13 cellular contexts compared by ENCODE assay signal in the genomic region with DNA sequence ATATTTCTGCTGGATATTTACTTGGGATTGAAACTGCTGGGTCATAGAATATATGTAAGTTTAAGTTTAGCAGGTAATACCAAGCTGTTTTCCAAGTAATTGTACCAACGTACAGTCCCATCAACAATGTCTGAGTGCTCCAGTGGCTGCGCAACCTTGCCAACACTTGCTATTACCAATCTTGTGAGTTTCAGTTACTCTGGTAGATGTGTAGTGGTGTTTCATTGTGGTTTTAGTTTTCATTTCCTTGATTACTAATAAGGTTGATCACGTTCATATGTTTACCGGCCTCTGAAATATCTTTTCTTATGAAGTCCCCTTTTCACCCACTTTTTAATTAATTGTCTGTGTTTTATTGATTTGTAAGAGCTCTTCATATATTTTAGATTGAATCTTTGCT.
A peak's percentile ranks its signal among the peaks of the same experiment; 100 is the strongest.
DNase-seq lines count a peak whose midpoint lies in the region; ATAC-seq and TF ChIP-seq lines count a peak whose summit lies in the region.
"Had no signal": no experiment of that assay in that cellular context is flagged by ENCODE, and none has a peak within 500 bp of the region (broad histone marks: within the 10 kb centered on the region; RNA-seq: fewer than 3 reads in every experiment).

No MANE protein-coding gene starts in this region.

- H3K4me3 ChIP-seq in BE2C (ENCODE audit: low read depth, low read length) = no peak overlapping the region
- H3K4me3 ChIP-seq: cardiac muscle cell, thyroid gland had no signal

- H3K4me1 ChIP-seq in BE2C = peaks cover 7% of the 10 kb centered on the region
- H3K4me1 ChIP-seq: thyroid gland had no signal

- H3K4me1 Mint-ChIP-seq in T-cell = peaks cover 0 to 3% (median 0%) of the 10 kb centered on the region in 3 donors
- H3K4me1 Mint-ChIP-seq: CD4-positive, alpha-beta memory T cell; immature natural killer cell had no signal

- H3K27me3 Mint-ChIP-seq in T-cell = peaks cover 4 to 6% of the 10 kb centered on the region in 2 donors
- H3K27me3 Mint-ChIP-seq: CD4-positive, alpha-beta memory T cell had no signal

- no peaks in the 10 kb centered on the region for H3K27me3 ChIP-seq in BE2C
- H3K27me3 ChIP-seq: cardiac muscle cell, thyroid gland had no signal

- no peaks in the 10 kb centered on the region for H3K36me3 ChIP-seq in BE2C
- H3K36me3 ChIP-seq: cardiac muscle cell, thyroid gland had no signal

- POLR2A ChIA-PET in T-cell (lab: Charles Lee) = no interaction called here

- ATAC-seq in GM18519 (IDR thresholded peaks at IDR 0.05; ENCODE audit: low FRiP score, unreplicated experiment) (peak; percentile 83), GM19468 (IDR thresholded peaks at IDR 0.05; ENCODE audit: extremely low read depth, unreplicated experiment) (peak; percentile 68), HG02943 (IDR thresholded peaks at IDR 0.05; ENCODE audit: low read depth, unreplicated experiment) (peak; percentile 76), T-cell (replicated peaks in 1 of 4) (no peak)

- H3K9me3 ChIP-seq in BE2C = 0 out of 2 replicates have a peak, but pooled peaks cover 2% of the 10 kb centered on the region
- H3K9me3 ChIP-seq: thyroid gland had no signal

- no peak overlapping the region for H3K4me3 Mint-ChIP-seq in T-cell
- H3K4me3 Mint-ChIP-seq: immature natural killer cell had no signal

- no peak overlapping the region for H3K27ac Mint-ChIP-seq in T-cell
- H3K27ac Mint-ChIP-seq: immature natural killer cell had no signal

- TF ChIP-seq CTCF in BE2C (IDR thresholded peaks at IDR 0.05; ENCODE audit: low read depth, low read length) = no peak

- peaks cover 0 to 3% (median 3%) of the 10 kb centered on the region in 3 donors for H3K9me3 Mint-ChIP-seq in T-cell

- CTCF ChIA-PET in T-cell (lab: Charles Lee) = no interaction called here

- no peaks in the 10 kb centered on the region for H3K36me3 Mint-ChIP-seq in T-cell
- H3K36me3 Mint-ChIP-seq: CD4-positive, alpha-beta memory T cell; immature natural killer cell had no signal

- DNase-seq in NAMALWA (ENCODE audit: low spot score) = peak; percentile 7
- DNase-seq in T-cell = no peak
- no peak for DNase-seq in NCI-H2029 treated with DMSO at 0.1 percent for 48 hours (lab: John Stamatoyannopoulos, UW)
- no peak for DNase-seq in BE2C
- DNase-seq in GM03348 (ENCODE audit: low spot score) = no peak
- DNase-seq: CD4-positive, alpha-beta memory T cell; immature natural killer cell; retina; thyroid gland had no signal

Comparison
In these comparisons a context has a peak if more than half of its experiments do, and no peak if none do; other contexts are left out.
1. ATAC-seq: peak in GM18519 (single experiment), GM19468 (single experiment) and HG02943 (single experiment); none in T-cell (0 of 4).